7 cellular contexts compared by ENCODE assay signal in genomic region chr2:51293566-51294200, GRCh38.
"Had no signal": no experiment of that assay in that cellular context is flagged by ENCODE, and none has a peak within 500 bp of the region (broad histone marks: within the 10 kb centered on the region; RNA-seq: fewer than 3 reads in every experiment).

No MANE protein-coding gene starts in this region.

- H3K9me3 ChIP-seq: HAP-1 had no signal

- H3K4me3 ChIP-seq: HAP-1, K562 had no signal

- DNase-seq: GOT3, H7, IMR-90, KG1 had no signal

- ATAC-seq: K562 had no signal

- FAIRE-seq: K562 had no signal

- H3K27ac ChIP-seq: HL-60 had no signal

- H3K36me3 ChIP-seq: HAP-1 had no signal
